In genomic region chr12:1041478-1041877, GRCh38 we compare ENCODE assay signal across 21 cellular contexts.
"Had no signal": no experiment of that assay in that cellular context is flagged by ENCODE, and none has a peak within 500 bp of the region (broad histone marks: within the 10 kb centered on the region; RNA-seq: fewer than 3 reads in every experiment).

No MANE protein-coding gene starts in this region.

- H3K4me3 ChIP-seq: esophagus squamous epithelium, heart left ventricle, pancreas, tibial artery, upper lobe of left lung, uterus had no signal

- DNase-seq: effector memory CD8-positive, alpha-beta T cell; esophagus squamous epithelium; heart left ventricle; hippocampal formation; kidney glomerular epithelial cell; mammary epithelial cell; natural killer cell; pancreas; right cardiac atrium; stimulated activated CD4-positive, alpha-beta T cell treated with anti-CD3 and anti-CD28 coated beads, Interleukin-4, amount 100 ng/mL, for 1 hour; stimulated activated CD8-positive, alpha-beta memory T cell treated with anti-CD3 and anti-CD28 coated beads, Interleukin-4, amount 100 ng/mL, for 48 hours; tibial artery; upper lobe of left lung; uterus had no signal

- H3K4me1 Mint-ChIP-seq: natural killer cell; neural crest cell; stimulated activated memory B cell treated with anti-CD40 and anti-IgM and Interleukin-4, amounts not matched to agents 10 μg/mL and 1 μg/mL and 100 μg/mL, for 72 hours had no signal

- H3K36me3 Mint-ChIP-seq: natural killer cell had no signal

- H3K9me3 ChIP-seq: esophagus squamous epithelium, heart left ventricle, pancreas, tibial artery, upper lobe of left lung, uterus had no signal

- H3K36me3 ChIP-seq: pancreas, tibial artery, upper lobe of left lung, uterus had no signal

- H3K27ac ChIP-seq: epithelial cell of prostate, esophagus squamous epithelium, heart left ventricle, pancreas, tibial artery, upper lobe of left lung, uterus had no signal

- H3K27me3 ChIP-seq: esophagus squamous epithelium, heart left ventricle, pancreas, tibial artery, upper lobe of left lung, uterus had no signal

- H3K27ac Mint-ChIP-seq: dendritic cell treated with granulocyte-macrophage colony-stimulating factor and Interleukin-4, amounts not matched to agents 40 ng/mL and 50 ng/mL, for 4 days; natural killer cell; progenitor cell of endocrine pancreas; stimulated activated memory B cell treated with anti-CD40 and anti-IgM and Interleukin-4, amounts not matched to agents 10 μg/mL and 1 μg/mL and 100 μg/mL, for 72 hours; stimulated activated naive CD8-positive, alpha-beta T cell treated with anti-CD3 and anti-CD28 coated beads, Interleukin-15, Interleukin-2, amounts not matched to agents 100 ng/mL and 50 ng/mL, for 24 hours had no signal

- ATAC-seq: effector memory CD8-positive, alpha-beta T cell; heart left ventricle; left lobe of liver; natural killer cell; pancreas; right cardiac atrium; stimulated activated memory B cell treated with anti-CD40 and anti-IgM and Interleukin-4, amounts not matched to agents 10 μg/mL and 1 μg/mL and 100 μg/mL, for 72 hours had no signal

- H3K4me1 ChIP-seq: pancreas, upper lobe of left lung, uterus had no signal

- H3K9me3 Mint-ChIP-seq: dendritic cell treated with granulocyte-macrophage colony-stimulating factor and Interleukin-4, amounts not matched to agents 40 ng/mL and 50 ng/mL, for 4 days; effector memory CD8-positive, alpha-beta T cell; natural killer cell; stimulated activated memory B cell treated with anti-CD40 and anti-IgM and Interleukin-4, amounts not matched to agents 10 μg/mL and 1 μg/mL and 100 μg/mL, for 72 hours; stimulated activated naive CD8-positive, alpha-beta T cell treated with anti-CD3 and anti-CD28 coated beads, Interleukin-15, Interleukin-2, amounts not matched to agents 100 ng/mL and 50 ng/mL, for 24 hours had no signal

- H3K4me3 Mint-ChIP-seq: dendritic cell treated with granulocyte-macrophage colony-stimulating factor and Interleukin-4, amounts not matched to agents 40 ng/mL and 50 ng/mL, for 4 days; effector memory CD8-positive, alpha-beta T cell; natural killer cell; neural crest cell; stimulated activated memory B cell treated with anti-CD40 and anti-IgM and Interleukin-4, amounts not matched to agents 10 μg/mL and 1 μg/mL and 100 μg/mL, for 72 hours; stimulated activated naive CD8-positive, alpha-beta T cell treated with anti-CD3 and anti-CD28 coated beads, Interleukin-15, Interleukin-2, amounts not matched to agents 100 ng/mL and 50 ng/mL, for 24 hours had no signal
